Comparison of ENCODE assay signal across 26 cellular contexts in genomic region chr22:27829620-27830019, GRCh38.
"Had no signal": no experiment of that assay in that cellular context is flagged by ENCODE, and none has a peak within 500 bp of the region (broad histone marks: within the 10 kb centered on the region; RNA-seq: fewer than 3 reads in every experiment).

No MANE protein-coding gene starts in this region.

- H3K36me3 Mint-ChIP-seq: mesothelial cell of epicardium; natural killer cell treated with Interleukin-12 subunit alpha and Interleukin-12 subunit beta and Interleukin-15 and Interleukin-18, amount 100 ng/mL, for 72 hours had no signal

- H3K9me3 ChIP-seq: heart left ventricle, left ventricle myocardium inferior, neutrophil, right atrium auricular region, right lobe of liver, testis, thyroid gland, upper lobe of right lung had no signal

- H3K27me3 ChIP-seq: heart left ventricle, neutrophil, right atrium auricular region, right lobe of liver, testis, thyroid gland, upper lobe of right lung had no signal

- H3K4me1 Mint-ChIP-seq: naive B cell; stimulated activated memory B cell treated with anti-CD40 and anti-IgM and Interleukin-4, amounts not matched to agents 10 μg/mL and 1 μg/mL and 100 μg/mL, for 72 hours had no signal

- H3K27ac ChIP-seq: heart left ventricle, left ventricle myocardium inferior, neutrophil, parathyroid adenoma, right atrium auricular region, right lobe of liver, testis, thyroid gland, upper lobe of right lung had no signal

- H2AFZ ChIP-seq: parathyroid adenoma had no signal

- H3K27ac Mint-ChIP-seq: immature natural killer cell; mesothelial cell of epicardium; naive B cell; natural killer cell treated with Interleukin-12 subunit alpha and Interleukin-12 subunit beta and Interleukin-15 and Interleukin-18, amount 100 ng/mL, for 72 hours; stimulated activated memory B cell treated with anti-CD40 and anti-IgM and Interleukin-4, amounts not matched to agents 10 μg/mL and 1 μg/mL and 100 μg/mL, for 72 hours had no signal

- DNase-seq: heart left ventricle; hypothalamus; immature natural killer cell; kidney; left ventricle myocardium inferior; mesendoderm; naive B cell; occipital lobe; stimulated activated CD4-positive, alpha-beta T cell treated with anti-CD3 and anti-CD28 coated beads, Interleukin-1b, Interleukin-23, amount 100 ng/mL, for 48 hours; stimulated activated CD4-positive, alpha-beta T cell treated with anti-CD3 and anti-CD28 coated beads, Interleukin-2, amount 100 ng/mL, for 48 hours; stimulated activated CD4-positive, alpha-beta T cell treated with anti-CD3 and anti-CD28 coated beads, Interleukin-4, amount 100 ng/mL, for 4 hours; stimulated activated CD8-positive, alpha-beta memory T cell treated with anti-CD3 and anti-CD28 coated beads, Interleukin-4, amount 100 ng/mL, for 48 hours; stimulated activated naive CD4-positive, alpha-beta T cell treated with Interleukin-2 at 50 U/mL for 16 hours; stimulated activated naive CD8-positive, alpha-beta T cell treated with anti-CD3 and anti-CD28 coated beads, Interleukin-15, amount 100 ng/mL, for 72 hours; testis; thyroid gland; upper lobe of right lung had no signal

- ATAC-seq: heart left ventricle; natural killer cell treated with Interleukin-12 subunit alpha and Interleukin-12 subunit beta and Interleukin-15 and Interleukin-18, amount 100 ng/mL, for 72 hours; right lobe of liver; stimulated activated memory B cell treated with anti-CD40 and anti-IgM and Interleukin-4, amounts not matched to agents 10 μg/mL and 1 μg/mL and 100 μg/mL, for 72 hours; stimulated activated naive CD8-positive, alpha-beta T cell treated with anti-CD3 and anti-CD28 coated beads, Interleukin-15, amount 100 ng/mL, for 72 hours; upper lobe of right lung had no signal

- H3K9ac ChIP-seq: parathyroid adenoma had no signal

- H3K4me2 ChIP-seq: smooth muscle cell had no signal

- H3K27me3 Mint-ChIP-seq: naive B cell; natural killer cell treated with Interleukin-12 subunit alpha and Interleukin-12 subunit beta and Interleukin-15 and Interleukin-18, amount 100 ng/mL, for 72 hours; stimulated activated memory B cell treated with anti-CD40 and anti-IgM and Interleukin-4, amounts not matched to agents 10 μg/mL and 1 μg/mL and 100 μg/mL, for 72 hours; stimulated activated naive CD8-positive, alpha-beta T cell treated with anti-CD3 and anti-CD28 coated beads, Interleukin-15, amount 100 ng/mL, for 72 hours had no signal

- H3K4me1 ChIP-seq: left ventricle myocardium inferior, parathyroid adenoma, right atrium auricular region, right lobe of liver, thyroid gland, upper lobe of right lung had no signal

- H3K4me3 ChIP-seq: heart left ventricle, left ventricle myocardium inferior, lung, right atrium auricular region, right lobe of liver, smooth muscle cell, testis, thyroid gland, upper lobe of right lung had no signal

- H3K4me3 Mint-ChIP-seq: immature natural killer cell; mesothelial cell of epicardium; naive B cell; natural killer cell treated with Interleukin-12 subunit alpha and Interleukin-12 subunit beta and Interleukin-15 and Interleukin-18, amount 100 ng/mL, for 72 hours; stimulated activated memory B cell treated with anti-CD40 and anti-IgM and Interleukin-4, amounts not matched to agents 10 μg/mL and 1 μg/mL and 100 μg/mL, for 72 hours; stimulated activated naive CD8-positive, alpha-beta T cell treated with anti-CD3 and anti-CD28 coated beads, Interleukin-15, amount 100 ng/mL, for 72 hours had no signal

- H3K36me3 ChIP-seq: heart left ventricle, left ventricle myocardium inferior, neutrophil, right atrium auricular region, right lobe of liver, thyroid gland, upper lobe of right lung had no signal

- H3K79me2 ChIP-seq: parathyroid adenoma had no signal

- H3K9me3 Mint-ChIP-seq: mesothelial cell of epicardium; natural killer cell treated with Interleukin-12 subunit alpha and Interleukin-12 subunit beta and Interleukin-15 and Interleukin-18, amount 100 ng/mL, for 72 hours; stimulated activated memory B cell treated with anti-CD40 and anti-IgM and Interleukin-4, amounts not matched to agents 10 μg/mL and 1 μg/mL and 100 μg/mL, for 72 hours; stimulated activated naive CD8-positive, alpha-beta T cell treated with anti-CD3 and anti-CD28 coated beads, Interleukin-15, amount 100 ng/mL, for 72 hours had no signal
